ENCODE assay signal across 20 cellular contexts in the genomic region with DNA sequence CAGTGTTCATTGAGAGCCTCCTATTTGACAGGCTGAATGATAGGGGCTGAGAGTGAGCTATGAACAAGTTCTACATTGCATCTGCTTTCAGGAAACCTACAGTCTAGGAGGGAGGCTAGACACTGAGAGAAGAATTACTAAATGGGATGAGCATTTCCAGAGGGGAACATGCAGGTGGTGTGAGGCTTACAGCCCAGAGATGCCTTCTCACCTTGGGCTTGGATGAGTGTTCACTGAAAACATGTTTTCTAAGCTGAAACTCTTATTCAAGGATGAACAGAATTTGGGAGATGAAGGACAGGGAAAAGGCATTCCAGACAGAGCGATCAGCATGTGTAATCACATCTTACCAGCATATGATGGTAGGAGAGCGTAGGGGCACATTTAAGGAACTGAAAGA.
DNase-seq lines count a peak whose midpoint lies in the region; ATAC-seq lines count a peak whose summit lies in the region.
"Had no signal": no experiment of that assay in that cellular context is flagged by ENCODE, and none has a peak within 500 bp of the region (broad histone marks: within the 10 kb centered on the region; RNA-seq: fewer than 3 reads in every experiment).

No MANE protein-coding gene starts in this region.

- no peak overlapping the region for H2BK5ac ChIP-seq in trophoblast cell (ENCODE audit: low read depth, low read length, poor library complexity)

- H3K4me2 ChIP-seq in Karpas-422 (ENCODE audit: low read depth, low read length, poor library complexity, severe bottlenecking) (no peak overlapping the region), trophoblast cell (ENCODE audit: low read length) (no peak overlapping the region)
- H3K4me2 ChIP-seq: BLaER1 had no signal

- no peak overlapping the region for H2BK12ac ChIP-seq in trophoblast cell (ENCODE audit: low read length)

- H2AK5ac ChIP-seq in trophoblast cell (ENCODE audit: low read length) = no peak overlapping the region

- H3K23ac ChIP-seq in trophoblast cell (ENCODE audit: low read length) = no peak overlapping the region

- H3K79me1 ChIP-seq in trophoblast cell (ENCODE audit: low read length) = no peaks in the 10 kb centered on the region

- H3K27me3 ChIP-seq in ACC112 (ENCODE audit: insufficient read depth, low read length) (no peaks in the 10 kb centered on the region), Karpas-422 (ENCODE audit: low read length) (no peaks in the 10 kb centered on the region), trophoblast cell (ENCODE audit: insufficient read depth, low read length) (no peaks in the 10 kb centered on the region)
- H3K27me3 ChIP-seq: BLaER1 had no signal

- H3K4me3 ChIP-seq in ACC112 (ENCODE audit: low read depth, low read length) = no peak overlapping the region
- no peak overlapping the region for H3K4me3 ChIP-seq in Karpas-422 (ENCODE audit: low read length)
- no peak overlapping the region for H3K4me3 ChIP-seq in trophoblast cell (ENCODE audit: low read depth, low read length)
- H3K4me3 ChIP-seq: BLaER1, GM12878, HAP-1 had no signal

- no peak overlapping the region for H3K14ac ChIP-seq in trophoblast cell (ENCODE audit: low read length)

- ATAC-seq in HG03196 (IDR thresholded peaks at IDR 0.05; ENCODE audit: unreplicated experiment) (no peak), HG03565 (IDR thresholded peaks at IDR 0.05; ENCODE audit: unreplicated experiment) (no peak)
- ATAC-seq: GM12878 had no signal

- WGBS in trophoblast cell (ENCODE audit: extremely low coverage, insufficient coverage, insufficient read length) = no CpG with 5 or more reads among the region's 2 CpGs

- no peak overlapping the region for H4K91ac ChIP-seq in trophoblast cell (ENCODE audit: low read depth, low read length)

- H3K79me2 ChIP-seq in ACC112 (ENCODE audit: control insufficient read depth, insufficient read depth, low read length, unreplicated experiment) (peaks cover 32% of the 10 kb centered on the region), Karpas-422 (ENCODE audit: low read length) (no peaks in the 10 kb centered on the region), trophoblast cell (ENCODE audit: control insufficient read depth, insufficient read depth, low read length, poor library complexity) (no peaks in the 10 kb centered on the region)

- H3K9me2 ChIP-seq in Karpas-422 (replicated peaks; ENCODE audit: insufficient read depth, low read length) = no peaks in the 10 kb centered on the region

- H2AFZ ChIP-seq in ACC112 (ENCODE audit: low read length, unreplicated experiment) (no peak overlapping the region), Karpas-422 (ENCODE audit: low read length) (no peak overlapping the region), trophoblast cell (ENCODE audit: insufficient read depth, low read length, poor library complexity) (no peak overlapping the region)

- no peak overlapping the region for H3K9ac ChIP-seq in Karpas-422 (ENCODE audit: low read length)
- no peak overlapping the region for H3K9ac ChIP-seq in trophoblast cell (ENCODE audit: low read length)
- H3K9ac ChIP-seq: BLaER1 had no signal

- H3K9me3 ChIP-seq in Karpas-422 (ENCODE audit: low read length) = no peaks in the 10 kb centered on the region
- no peaks in the 10 kb centered on the region for H3K9me3 ChIP-seq in trophoblast cell (ENCODE audit: insufficient read depth, low read depth, low read length)
- H3K9me3 ChIP-seq: HAP-1 had no signal

- no peak overlapping the region for H4K12ac ChIP-seq in trophoblast cell (ENCODE audit: low read depth, low read length)

- H3K4ac ChIP-seq in trophoblast cell (ENCODE audit: low read depth, low read length) = no peak overlapping the region

- H4K20me1 ChIP-seq in Karpas-422 (ENCODE audit: insufficient read depth, low read depth, low read length) = no peaks in the 10 kb centered on the region
- H4K20me1 ChIP-seq: BLaER1 had no signal

- DNase-seq in Karpas-422 = peak; percentile 19
- peak; percentile 7 for DNase-seq in islet precursor cell
- DNase-seq in trophoblast cell = peak; percentile 72 to 87
- DNase-seq in D341Med (ENCODE audit: low spot score) = no peak
- DNase-seq in NCI-H524 treated with DMSO at 0.1 percent for 48 hours (lab: John Stamatoyannopoulos, UW) = no peak
- DNase-seq: 8988T; Calu3; CD4-positive, alpha-beta T cell; CD8-positive, alpha-beta memory T cell; DMS153; DND-41; GOT3; HFFc6 had no signal

- H2BK120ac ChIP-seq in trophoblast cell (ENCODE audit: insufficient read depth, low read length, poor library complexity) = no peak overlapping the region

- H3K27ac ChIP-seq in ACC112 (ENCODE audit: low read depth, low read length) = 0 out of 2 replicates have a peak overlapping the region, but pooled peaks have one; percentile 4
- no peak overlapping the region for H3K27ac ChIP-seq in Karpas-422 (ENCODE audit: low read length)
- H3K27ac ChIP-seq in trophoblast cell (ENCODE audit: low read depth, low read length) = no peak overlapping the region
- H3K27ac ChIP-seq: BLaER1, C4-2B had no signal

- H3K18ac ChIP-seq in trophoblast cell (ENCODE audit: low read length) = no peak overlapping the region

- H3K36me3 ChIP-seq in ACC112 (ENCODE audit: insufficient read depth, low read length) (no peaks in the 10 kb centered on the region), Karpas-422 (ENCODE audit: insufficient read depth, low read length) (no peaks in the 10 kb centered on the region), trophoblast cell (ENCODE audit: control insufficient read depth in 1 of 2, insufficient read depth in 2 of 2, low read length in 2 of 2) (no peaks in the 10 kb centered on the region)
- H3K36me3 ChIP-seq: BLaER1, HAP-1 had no signal

- no peak overlapping the region for H4K8ac ChIP-seq in trophoblast cell (ENCODE audit: low read depth, low read length)

- peaks cover 27% of the 10 kb centered on the region for H3K4me1 ChIP-seq in ACC112 (ENCODE audit: control insufficient read depth, insufficient read depth, low read length, unreplicated experiment)
- no peaks in the 10 kb centered on the region for H3K4me1 ChIP-seq in Karpas-422 (ENCODE audit: low read length)
- H3K4me1 ChIP-seq in trophoblast cell (ENCODE audit: control insufficient read depth in 1 of 2, insufficient read depth in 2 of 2, low read length in 2 of 2) = peaks cover 0 to 5% of the 10 kb centered on the region in 2 experiments
- H3K4me1 ChIP-seq: HAP-1 had no signal

Comparison
In these comparisons a context has a peak if more than half of its experiments do, and no peak if none do; other contexts are left out.
1. DNase-seq: peak in Karpas-422 (single experiment), islet precursor cell (single experiment) and trophoblast cell (2 of 2); none in D341Med (single experiment) and NCI-H524 treated with DMSO at 0.1 percent for 48 hours (single experiment).